12 cellular contexts compared by ENCODE assay signal in the genomic region with DNA sequence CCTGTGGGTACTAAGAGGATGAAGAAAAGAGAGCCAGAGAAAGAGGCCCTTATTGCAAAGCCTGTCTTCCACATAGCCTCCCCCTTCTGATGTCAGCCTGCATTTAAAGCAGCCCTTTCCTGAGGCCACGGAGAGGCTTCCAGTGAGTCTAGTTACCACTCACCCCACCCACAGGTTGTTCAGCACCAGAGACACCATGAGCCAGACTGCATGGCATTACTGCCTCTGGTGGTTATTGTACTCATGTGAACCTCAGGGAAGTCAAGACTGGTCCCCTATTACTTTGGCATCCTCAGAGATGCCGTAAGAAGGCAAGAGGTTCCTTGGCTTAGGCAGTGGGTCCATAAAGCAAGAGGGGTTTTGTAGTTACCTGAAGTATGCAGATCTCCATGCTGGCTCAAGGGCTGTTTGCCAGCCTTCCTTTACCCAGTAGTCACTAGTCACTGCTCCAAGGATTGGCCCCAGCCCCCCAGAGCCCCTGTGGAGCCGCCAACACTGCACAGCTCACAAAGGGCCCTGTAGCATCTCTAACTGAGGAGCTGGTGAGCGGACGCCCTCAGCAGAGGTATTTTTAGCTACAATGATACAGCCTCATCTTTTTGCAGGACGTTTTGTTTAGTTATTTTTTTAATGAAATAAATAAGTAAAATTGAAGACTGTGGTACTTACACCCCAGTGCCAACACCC. TPM values are rescaled to one million over a fixed set of nuclear protein-coding genes. Genes with fewer than 3 reads are reported as not detected.
DNase-seq lines count a peak whose midpoint lies in the region; ATAC-seq and TF ChIP-seq lines count a peak whose summit lies in the region.
"Had no signal": no experiment of that assay in that cellular context is flagged by ENCODE, and none has a peak within 500 bp of the region (broad histone marks: within the 10 kb centered on the region; RNA-seq: fewer than 3 reads in every experiment).

No MANE protein-coding gene starts in this region.

- H4K20me1 ChIP-seq in neural progenitor cell (ENCODE audit: low read depth), result peaks cover 51% of the 10 kb centered on the region

- CTCF ChIA-PET in activated CD8-positive, alpha-beta memory T cell treated with anti-CD3 and anti-CD28 coated beads, Interleukin-2, amount 10 ng/mL, durations not matched to agents 7 days and 5 days (lab: Charles Lee), result no interaction called here

- DNase-seq in GM12864 (ENCODE audit: low read depth) (no peak), LNCaP clone FGC (ENCODE audit: low read depth) (no peak), choroid plexus epithelial cell (ENCODE audit: low read depth) (no peak), neural progenitor cell (ENCODE audit: low spot score) (peak; percentile 42), cerebellar nuclear complex (lab: John Stamatoyannopoulos, UW) (no peak)
- no peak for DNase-seq in activated CD8-positive, alpha-beta memory T cell treated with anti-CD3 and anti-CD28 coated beads, Interleukin-2, amount 10 ng/mL, durations not matched to agents 7 days and 5 days
- DNase-seq: CD4-positive, alpha-beta T cell; NCI-H187 treated with DMSO at 0.1 percent for 48 hours; nucleus accumbens had no signal

- peaks cover 25% of the 10 kb centered on the region for H3K79me2 ChIP-seq in neural progenitor cell (ENCODE audit: low read depth)

- no peak for ATAC-seq in activated CD8-positive, alpha-beta memory T cell treated with anti-CD3 and anti-CD28 coated beads, Interleukin-2, amount 10 ng/mL, durations not matched to agents 7 days and 5 days
- ATAC-seq in HG03175 (IDR thresholded peaks at IDR 0.05; ENCODE audit: unreplicated experiment) (no peak), GM18502 (IDR thresholded peaks at IDR 0.05; ENCODE audit: poor library complexity, unreplicated experiment) (no peak)

- peaks cover 28% of the 10 kb centered on the region for H3F3A ChIP-seq in neural progenitor cell (ENCODE audit: low read depth)

- peaks cover 49% of the 10 kb centered on the region for H3K4me1 Mint-ChIP-seq in neural progenitor cell
- H3K4me1 Mint-ChIP-seq in activated CD8-positive, alpha-beta memory T cell treated with anti-CD3 and anti-CD28 coated beads, Interleukin-2, amount 10 ng/mL, durations not matched to agents 7 days and 5 days, result no peaks in the 10 kb centered on the region

- TF ChIP-seq CTCF in GM12864 (IDR thresholded peaks at IDR 0.05; ENCODE audit: low read depth, low read length, missing control alignments) (peak; percentile 17), LNCaP clone FGC (IDR thresholded peaks at IDR 0.05; ENCODE audit: control insufficient read depth, extremely low read depth, insufficient read depth) (peak; percentile 5; the same call in 1 of the 2 replicates), choroid plexus epithelial cell (conservative IDR thresholded peaks at IDR 0.05; ENCODE audit: low read depth, low read length) (peak; percentile 28), neural progenitor cell (IDR thresholded peaks at IDR 0.05) (peak; percentile 36)

- H3K4me3 Mint-ChIP-seq in neural progenitor cell, result no peak overlapping the region
- no peak overlapping the region for H3K4me3 Mint-ChIP-seq in activated CD8-positive, alpha-beta memory T cell treated with anti-CD3 and anti-CD28 coated beads, Interleukin-2, amount 10 ng/mL, durations not matched to agents 7 days and 5 days
- H3K4me3 Mint-ChIP-seq: CD4-positive, alpha-beta T cell had no signal

- no peaks in the 10 kb centered on the region for H3K27me3 ChIP-seq in neural progenitor cell

- no peaks in the 10 kb centered on the region for H3K36me3 ChIP-seq in neural progenitor cell

- no peak overlapping the region for H2AFZ ChIP-seq in neural progenitor cell (replicated peaks)

- no peak overlapping the region for H3K4me3 ChIP-seq in GM12864 (ENCODE audit: low read depth, low read length)
- H3K4me3 ChIP-seq in LNCaP clone FGC (ENCODE audit: low read depth, low read length), result no peak overlapping the region
- H3K4me3 ChIP-seq in choroid plexus epithelial cell (ENCODE audit: low read depth, low read length), result no peak overlapping the region
- H3K4me3 ChIP-seq in neural progenitor cell, result peak overlapping the region; percentile 6

- peaks cover 5% of the 10 kb centered on the region for H3K27me3 Mint-ChIP-seq in neural progenitor cell (ENCODE audit: insufficient read depth, low read depth)
- no peaks in the 10 kb centered on the region for H3K27me3 Mint-ChIP-seq in activated CD8-positive, alpha-beta memory T cell treated with anti-CD3 and anti-CD28 coated beads, Interleukin-2, amount 10 ng/mL, durations not matched to agents 7 days and 5 days
- H3K27me3 Mint-ChIP-seq: CD4-positive, alpha-beta T cell had no signal

- H3K36me3 Mint-ChIP-seq in neural progenitor cell, result peaks cover 36% of the 10 kb centered on the region
- no peaks in the 10 kb centered on the region for H3K36me3 Mint-ChIP-seq in activated CD8-positive, alpha-beta memory T cell treated with anti-CD3 and anti-CD28 coated beads, Interleukin-2, amount 10 ng/mL, durations not matched to agents 7 days and 5 days

- H3K9me3 Mint-ChIP-seq in neural progenitor cell, result no peaks in the 10 kb centered on the region
- H3K9me3 Mint-ChIP-seq in activated CD8-positive, alpha-beta memory T cell treated with anti-CD3 and anti-CD28 coated beads, Interleukin-2, amount 10 ng/mL, durations not matched to agents 7 days and 5 days (ENCODE audit: low read depth), result no peaks in the 10 kb centered on the region
- H3K9me3 Mint-ChIP-seq: CD4-positive, alpha-beta T cell had no signal

- no peak overlapping the region for H3K9ac ChIP-seq in neural progenitor cell

- H3K4me1 ChIP-seq in neural progenitor cell, result peaks cover 33% of the 10 kb centered on the region

- H3K27ac ChIP-seq in neural progenitor cell, result peak overlapping the region; percentile 44

- H3K4me2 ChIP-seq in neural progenitor cell, result peak overlapping the region; percentile 64

- H3K9me3 ChIP-seq in neural progenitor cell (ENCODE audit: low read depth), result no peaks in the 10 kb centered on the region

- peak overlapping the region; percentile 8 for H3K27ac Mint-ChIP-seq in neural progenitor cell
- no peak overlapping the region for H3K27ac Mint-ChIP-seq in activated CD8-positive, alpha-beta memory T cell treated with anti-CD3 and anti-CD28 coated beads, Interleukin-2, amount 10 ng/mL, durations not matched to agents 7 days and 5 days
- H3K27ac Mint-ChIP-seq: CD4-positive, alpha-beta T cell had no signal

RNA-seq across cellular contexts. Expression of a gene that starts 20.7 kb away (rescaled TPM):
- total RNA-seq in neural progenitor cell (ENCODE audit: low replicate concordance), result 19.8 and 26.9 TPM in 2 replicates
- not detected for total RNA-seq in activated CD8-positive, alpha-beta memory T cell treated with anti-CD3 and anti-CD28 coated beads, Interleukin-2, amount 10 ng/mL, durations not matched to agents 7 days and 5 days
- total RNA-seq: HT1080 had no signal

Comparison
In these comparisons a context has a peak if more than half of its experiments do, and no peak if none do; other contexts are left out.
1. RNA of a gene that starts 20.7 kb away (total RNA-seq): 19.8 to 26.9 TPM in neural progenitor cell; not detected in activated CD8-positive, alpha-beta memory T cell treated with anti-CD3 and anti-CD28 coated beads, Interleukin-2, amount 10 ng/mL, durations not matched to agents 7 days and 5 days; every median in the first group is over 10 times any median in the second.
2. Peak in every context shown above with its lines, with median percentiles within 50 percentile points of each other: CTCF ChIP-seq.